Comparison of ENCODE assay signal across 12 cellular contexts in the genomic region with DNA sequence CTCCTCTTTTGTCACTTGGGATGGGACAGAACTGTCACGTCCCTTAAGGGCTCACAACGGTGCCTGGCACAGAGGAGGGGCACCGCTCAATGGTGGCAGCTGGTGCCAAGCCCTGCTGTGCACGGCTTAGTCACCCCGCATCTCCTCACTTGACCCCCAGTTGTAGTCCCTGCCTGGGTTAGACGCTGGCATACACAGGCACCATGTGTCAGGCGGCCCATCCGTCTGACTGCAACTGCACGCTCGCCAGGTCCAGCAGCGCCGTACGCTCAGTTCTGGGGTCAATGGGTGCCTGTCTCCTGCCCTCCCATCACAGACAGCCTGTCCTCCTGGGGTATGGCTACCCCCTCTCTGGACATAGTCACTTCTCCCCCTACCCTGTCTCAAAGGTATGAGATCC. TPM values are rescaled to one million over a fixed set of nuclear protein-coding genes. Genes with fewer than 3 reads are reported as not detected.
A peak's percentile ranks its signal among the peaks of the same experiment; 100 is the strongest.
DNase-seq lines count a peak whose midpoint lies in the region; ATAC-seq lines count a peak whose summit lies in the region.
"Had no signal": no experiment of that assay in that cellular context is flagged by ENCODE, and none has a peak within 500 bp of the region (broad histone marks: within the 10 kb centered on the region; RNA-seq: fewer than 3 reads in every experiment).

No MANE protein-coding gene starts in this region.

- no peak overlapping the region for H3K4ac ChIP-seq in mesendoderm (ENCODE audit: low read depth, low read length)

- H3K4me3 Mint-ChIP-seq in activated T-cell treated with anti-CD3 and anti-CD28 coated beads, Interleukin-2, amount 50 U/mL, for 72 hours, result peak overlapping the region; percentile 80 to 82
- H3K4me3 Mint-ChIP-seq in activated naive CD8-positive, alpha-beta T cell treated with anti-CD3 and anti-CD28 coated beads, Interleukin-2, amount 50 U/mL, for 24 hours, result peak overlapping the region; percentile 71
- H3K4me3 Mint-ChIP-seq in memory B cell, result peak overlapping the region; percentile 77

- H3K9me3 Mint-ChIP-seq in activated T-cell treated with anti-CD3 and anti-CD28 coated beads, Interleukin-2, amount 50 U/mL, for 72 hours, result no peaks in the 10 kb centered on the region
- no peaks in the 10 kb centered on the region for H3K9me3 Mint-ChIP-seq in activated naive CD8-positive, alpha-beta T cell treated with anti-CD3 and anti-CD28 coated beads, Interleukin-2, amount 50 U/mL, for 24 hours
- H3K9me3 Mint-ChIP-seq in memory B cell, result no peaks in the 10 kb centered on the region

- no peak overlapping the region for H3K56ac ChIP-seq in mesendoderm (ENCODE audit: low read length)

- no peak overlapping the region for H2BK120ac ChIP-seq in mesendoderm (ENCODE audit: low read depth, low read length)

- H3K4me3 ChIP-seq in subcutaneous abdominal adipose tissue (ENCODE audit: low read depth in 1 of 5, low read length in 5 of 5), result no peak overlapping the region
- H3K4me3 ChIP-seq in mesendoderm (ENCODE audit: low read length), result no peak overlapping the region
- H3K4me3 ChIP-seq: mucosa of descending colon had no signal

- peaks cover 10% of the 10 kb centered on the region for H3K79me1 ChIP-seq in mesendoderm (ENCODE audit: low read length)

- no peak overlapping the region for H4K8ac ChIP-seq in mesendoderm (ENCODE audit: low read depth, low read length)

- no peak overlapping the region for H3K23ac ChIP-seq in mesendoderm (ENCODE audit: low read length)

- no peak overlapping the region for H3K27ac Mint-ChIP-seq in activated T-cell treated with anti-CD3 and anti-CD28 coated beads, Interleukin-2, amount 50 U/mL, for 72 hours
- peak overlapping the region; percentile 67 for H3K27ac Mint-ChIP-seq in activated naive CD8-positive, alpha-beta T cell treated with anti-CD3 and anti-CD28 coated beads, Interleukin-2, amount 50 U/mL, for 24 hours
- H3K27ac Mint-ChIP-seq in memory B cell, result no peak overlapping the region

- H3K36me3 Mint-ChIP-seq in activated T-cell treated with anti-CD3 and anti-CD28 coated beads, Interleukin-2, amount 50 U/mL, for 72 hours (ENCODE audit: insufficient read depth in 2 of 2), result no peaks in the 10 kb centered on the region
- H3K36me3 Mint-ChIP-seq in activated naive CD8-positive, alpha-beta T cell treated with anti-CD3 and anti-CD28 coated beads, Interleukin-2, amount 50 U/mL, for 24 hours (ENCODE audit: low read depth), result no peaks in the 10 kb centered on the region
- no peaks in the 10 kb centered on the region for H3K36me3 Mint-ChIP-seq in memory B cell

- no peak overlapping the region for H3K4me2 ChIP-seq in mesendoderm (ENCODE audit: low read length)

- H2BK5ac ChIP-seq in mesendoderm (ENCODE audit: low read length), result no peak overlapping the region

- peaks cover 35% of the 10 kb centered on the region for H3K4me1 Mint-ChIP-seq in activated T-cell treated with anti-CD3 and anti-CD28 coated beads, Interleukin-2, amount 50 U/mL, for 72 hours (ENCODE audit: low read depth)
- peaks cover 32% of the 10 kb centered on the region for H3K4me1 Mint-ChIP-seq in activated naive CD8-positive, alpha-beta T cell treated with anti-CD3 and anti-CD28 coated beads, Interleukin-2, amount 50 U/mL, for 24 hours
- peaks cover 8% of the 10 kb centered on the region for H3K4me1 Mint-ChIP-seq in memory B cell

- H3K27me3 ChIP-seq in subcutaneous abdominal adipose tissue (ENCODE audit: control insufficient read depth in 5 of 5, insufficient read depth in 4 of 5, low read length in 5 of 5) (no peaks in the 10 kb centered on the region), mesendoderm (ENCODE audit: insufficient read depth, low read length, poor library complexity) (no peaks in the 10 kb centered on the region)

- no peak overlapping the region for H2AK5ac ChIP-seq in mesendoderm (ENCODE audit: low read length)

- no peaks in the 10 kb centered on the region for H3K27me3 Mint-ChIP-seq in activated T-cell treated with anti-CD3 and anti-CD28 coated beads, Interleukin-2, amount 50 U/mL, for 72 hours (ENCODE audit: low read depth)
- H3K27me3 Mint-ChIP-seq in activated naive CD8-positive, alpha-beta T cell treated with anti-CD3 and anti-CD28 coated beads, Interleukin-2, amount 50 U/mL, for 24 hours, result no peaks in the 10 kb centered on the region
- H3K27me3 Mint-ChIP-seq in memory B cell, result no peaks in the 10 kb centered on the region

- H3K79me2 ChIP-seq in mesendoderm (ENCODE audit: control insufficient read depth, insufficient read depth, low read length), result peaks cover 15% of the 10 kb centered on the region

- peak overlapping the region; percentile 74 for H3K27ac ChIP-seq in subcutaneous abdominal adipose tissue (ENCODE audit: low read depth, low read length)
- H3K27ac ChIP-seq in mesendoderm (ENCODE audit: low read depth, low read length), result no peak overlapping the region

- H3K18ac ChIP-seq in mesendoderm (ENCODE audit: low read length), result no peak overlapping the region

- H3K9ac ChIP-seq in subcutaneous abdominal adipose tissue (ENCODE audit: low read length in 5 of 5) (peak overlapping the region in 1 of 5 donors; percentile 73), mesendoderm (ENCODE audit: low read length) (no peak overlapping the region)

- H3K4me1 ChIP-seq in subcutaneous abdominal adipose tissue (ENCODE audit: control insufficient read depth in 5 of 5, insufficient read depth in 5 of 5, low read length in 5 of 5) (peaks cover 10 to 42% (median 38%) of the 10 kb centered on the region in 5 donors), mesendoderm (ENCODE audit: control insufficient read depth, low read depth, low read length) (peaks cover 3% of the 10 kb centered on the region)

- H3K9me3 ChIP-seq in subcutaneous abdominal adipose tissue (ENCODE audit: control insufficient read depth in 5 of 5, low read length in 5 of 5), result no peaks in the 10 kb centered on the region
- H3K9me3 ChIP-seq: mucosa of descending colon had no signal

- WGBS in mesendoderm (ENCODE audit: extremely low coverage, insufficient coverage, low lambda C conversion rate), result no CpG with 5 or more reads among the region's 13 CpGs

- DNase-seq in activated T-cell treated with anti-CD3 and anti-CD28 coated beads, Interleukin-2, amount 50 U/mL, for 72 hours, result no peak
- DNase-seq in activated T-cell treated with anti-CD3 and anti-CD28 coated beads, Interleukin-2, amount 50 U/mL, for 48 hours, result no peak
- no peak for DNase-seq in activated naive CD8-positive, alpha-beta T cell treated with anti-CD3 and anti-CD28 coated beads, Interleukin-2, amount 50 U/mL, for 24 hours
- DNase-seq in memory B cell (ENCODE audit: low spot score in 2 of 2), result no peak
- DNase-seq in DMS153 treated with DMSO at 0.1 percent for 48 hours (lab: John Stamatoyannopoulos, UW; ENCODE audit: unreplicated experiment), result no peak
- no peak for DNase-seq in mesendoderm
- DNase-seq: activated CD4-positive, alpha-beta T cell treated with anti-CD3 and anti-CD28 coated beads, Interleukin-2, amount 50 U/mL, for 1 hour; NCI-H2029; stimulated activated CD4-positive, alpha-beta T cell treated with anti-CD3 and anti-CD28 coated beads, Interleukin-4, amount 100 ng/mL, for 1 hour had no signal

- H3K36me3 ChIP-seq in subcutaneous abdominal adipose tissue (ENCODE audit: control insufficient read depth in 5 of 5, insufficient read depth in 5 of 5, low read length in 5 of 5), result no peaks in the 10 kb centered on the region
- H3K36me3 ChIP-seq in mesendoderm (ENCODE audit: control insufficient read depth, insufficient read depth, low read length), result no peaks in the 10 kb centered on the region

- H4K5ac ChIP-seq in mesendoderm (ENCODE audit: low read length), result no peak overlapping the region

- ATAC-seq in activated T-cell treated with anti-CD3 and anti-CD28 coated beads, Interleukin-2, amount 50 U/mL, for 72 hours (replicated peaks in 1 of 2), result no peak
- ATAC-seq in activated naive CD8-positive, alpha-beta T cell treated with anti-CD3 and anti-CD28 coated beads, Interleukin-2, amount 50 U/mL, for 24 hours, result no peak
- ATAC-seq in memory B cell (ENCODE audit: low read depth) (no peak), GM21390 (IDR thresholded peaks at IDR 0.05; ENCODE audit: unreplicated experiment) (no peak)

- H2BK15ac ChIP-seq in mesendoderm (replicated peaks; ENCODE audit: low read depth), result no peak overlapping the region

RNA-seq across cellular contexts. Expression of a gene that starts 1.6 kb away (rescaled TPM):
- total RNA-seq in activated T-cell treated with anti-CD3 and anti-CD28 coated beads, Interleukin-2, amount 50 U/mL, for 72 hours, result 10 to 100 TPM; 36.5 to 44.9 TPM
- polyA plus RNA-seq in mesendoderm (2013, experiment 1 of 2), result 22.8 TPM
- polyA plus RNA-seq in mesendoderm (2013, experiment 2 of 2), result 23.4 TPM

RNA-seq across cellular contexts. Expression of a gene that starts 12.2 kb away (rescaled TPM):
- 10 to 100 TPM; 31.3 to 34.5 TPM for total RNA-seq in activated T-cell treated with anti-CD3 and anti-CD28 coated beads, Interleukin-2, amount 50 U/mL, for 72 hours
- polyA plus RNA-seq in mesendoderm (2013, experiment 1 of 2), result 7.2 TPM
- 7.2 TPM for polyA plus RNA-seq in mesendoderm (2013, experiment 2 of 2)
